12 cellular contexts compared by ENCODE assay signal in the genomic region with DNA sequence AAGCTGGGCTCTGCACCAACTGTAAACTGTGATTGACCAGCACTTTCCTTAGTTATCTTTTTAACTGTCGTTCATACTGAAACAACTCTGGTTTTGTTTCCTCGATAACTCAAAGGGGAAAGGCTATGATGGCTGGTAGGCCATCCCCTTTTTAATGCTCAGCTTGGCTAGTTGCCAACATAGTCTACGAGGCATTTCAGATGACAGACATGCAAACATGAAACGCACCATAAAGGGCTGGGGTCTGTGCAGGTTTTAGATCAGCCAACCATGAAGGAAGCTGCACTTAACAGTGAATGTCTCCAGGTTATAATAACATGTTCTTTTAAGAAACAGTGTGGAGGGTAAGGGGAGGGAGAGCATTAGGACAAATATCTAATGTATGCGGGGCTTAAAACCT.
DNase-seq lines count a peak whose midpoint lies in the region; ATAC-seq and TF ChIP-seq lines count a peak whose summit lies in the region.
"Had no signal": no experiment of that assay in that cellular context is flagged by ENCODE, and none has a peak within 500 bp of the region (broad histone marks: within the 10 kb centered on the region; RNA-seq: fewer than 3 reads in every experiment).

No MANE protein-coding gene starts in this region.

- H3K4me1 Mint-ChIP-seq in osteocyte (ENCODE audit: unreplicated experiment), result no peaks in the 10 kb centered on the region
- H3K4me1 Mint-ChIP-seq: CD4-positive, CD25-positive, alpha-beta regulatory T cell had no signal

- no peaks in the 10 kb centered on the region for H3K27me3 Mint-ChIP-seq in osteocyte (ENCODE audit: unreplicated experiment)
- H3K27me3 Mint-ChIP-seq: brain had no signal

- H3K27ac ChIP-seq in brain microvascular endothelial cell, result no peak overlapping the region
- H3K27ac ChIP-seq: esophagus muscularis mucosa, psoas muscle had no signal

- no peaks in the 10 kb centered on the region for H3K27me3 ChIP-seq in brain microvascular endothelial cell (replicated peaks)
- H3K27me3 ChIP-seq: esophagus muscularis mucosa had no signal

- no peak overlapping the region for H3K4me3 Mint-ChIP-seq in osteocyte (ENCODE audit: unreplicated experiment)
- H3K4me3 Mint-ChIP-seq: brain; CD4-positive, CD25-positive, alpha-beta regulatory T cell had no signal

- no peaks in the 10 kb centered on the region for H3K36me3 Mint-ChIP-seq in osteocyte (ENCODE audit: unreplicated experiment)

- peak; percentile 42 for DNase-seq in GM12864 (ENCODE audit: low read depth)
- peak; percentile 78 for DNase-seq in NCI-H1105 (lab: John Stamatoyannopoulos, UW)
- DNase-seq in SK-N-DZ (ENCODE audit: low spot score), result peak; percentile 86
- DNase-seq in osteocyte (ENCODE audit: extremely low spot score, unreplicated experiment), result no peak
- DNase-seq in SKM-1 treated with dmso at 0.1 percent for 144 hours (lab: John Stamatoyannopoulos, UW; ENCODE audit: unreplicated experiment), result no peak
- DNase-seq in HCEC 1CT, result no peak
- DNase-seq in brain microvascular endothelial cell, result no peak
- DNase-seq: CD4-positive, CD25-positive, alpha-beta regulatory T cell; psoas muscle had no signal

- in situ Hi-C loops in brain microvascular endothelial cell (cut with HindIII; ENCODE audit: low pct_ligation_motif_present, low sequenced_read_pairs), result no loop called here

- H3K9me3 Mint-ChIP-seq in osteocyte (ENCODE audit: unreplicated experiment), result peaks cover 3% of the 10 kb centered on the region

- TF ChIP-seq CTCF in GM12864 (IDR thresholded peaks at IDR 0.05; ENCODE audit: low read depth, low read length, missing control alignments), result no peak
- TF ChIP-seq CTCF in osteocyte (IDR thresholded peaks at IDR 0.05), result no peak
- no peak for TF ChIP-seq CTCF in brain microvascular endothelial cell (IDR thresholded peaks at IDR 0.05; ENCODE audit: low read depth, low read length, missing control alignments)

- H3K4me3 ChIP-seq in GM12864 (ENCODE audit: low read depth, low read length) (no peak overlapping the region), brain microvascular endothelial cell (ENCODE audit: low read depth, low read length) (no peak overlapping the region)
- H3K4me3 ChIP-seq: esophagus muscularis mucosa, psoas muscle had no signal

- H3K36me3 ChIP-seq in brain microvascular endothelial cell (replicated peaks), result no peaks in the 10 kb centered on the region
- H3K36me3 ChIP-seq: esophagus muscularis mucosa had no signal

- ATAC-seq in GM21737 (IDR thresholded peaks at IDR 0.05; ENCODE audit: unreplicated experiment), result peak; percentile 52
- ATAC-seq: psoas muscle had no signal

- H3K27ac Mint-ChIP-seq in osteocyte (ENCODE audit: unreplicated experiment), result no peak overlapping the region

Comparison
In these comparisons a context has a peak if more than half of its experiments do, and no peak if none do; other contexts are left out.
1. DNase-seq: peak in GM12864 (single experiment), NCI-H1105 (single experiment) and SK-N-DZ (single experiment); none in osteocyte (single experiment), SKM-1 treated with dmso at 0.1 percent for 144 hours (single experiment), HCEC 1CT (single experiment) and brain microvascular endothelial cell (single experiment).